9 cellular contexts compared by ENCODE assay signal in genomic region chr2:239225456-239225855, GRCh38.
DNase-seq lines count a peak whose midpoint lies in the region; ATAC-seq and TF ChIP-seq lines count a peak whose summit lies in the region.
"Had no signal": no experiment of that assay in that cellular context is flagged by ENCODE, and none has a peak within 500 bp of the region (broad histone marks: within the 10 kb centered on the region; RNA-seq: fewer than 3 reads in every experiment).

No MANE protein-coding gene starts in this region.

- peak overlapping the region; percentile 84 for H3K27ac Mint-ChIP-seq in CD8-positive, alpha-beta T cell

- peaks cover 64% of the 10 kb centered on the region for H3K4me1 ChIP-seq in CD8-positive, alpha-beta T cell (ENCODE audit: insufficient read depth, low read length)
- H3K4me1 ChIP-seq in Peyer's patch, result peaks cover 0 to 74% (median 8%) of the 10 kb centered on the region in 4 donors
- no peaks in the 10 kb centered on the region for H3K4me1 ChIP-seq in foreskin keratinocyte
- peaks cover 88 to 100% of the 10 kb centered on the region in 2 donors for H3K4me1 ChIP-seq in gastrocnemius medialis

- no peaks in the 10 kb centered on the region for H3K36me3 Mint-ChIP-seq in CD8-positive, alpha-beta T cell

- TF ChIP-seq CTCF in CD8-positive, alpha-beta T cell (IDR thresholded peaks at IDR 0.05), result no peak
- TF ChIP-seq CTCF in Peyer's patch (IDR thresholded peaks at IDR 0.05), result no peak
- no peak for TF ChIP-seq CTCF in foreskin keratinocyte (conservative IDR thresholded peaks at IDR 0.05)
- TF ChIP-seq CTCF in gastrocnemius medialis (IDR thresholded peaks at IDR 0.05 in 4 of 5, conservative IDR thresholded peaks at IDR 0.05 in 1 of 5), result no peak

- POLR2A ChIA-PET in CD8-positive, alpha-beta T cell (lab: Charles Lee), result no interaction called here

- no peak for DNase-seq in CD8-positive, alpha-beta T cell
- DNase-seq in Peyer's patch, result no peak
- no peak for DNase-seq in foreskin keratinocyte
- DNase-seq in gastrocnemius medialis, result no peak
- DNase-seq in NCI-H526 (lab: John Stamatoyannopoulos, UW), result no peak

- in situ Hi-C loops in gastrocnemius medialis (cut with MboI; ENCODE audit: low sequenced_read_pairs in 4 of 4), result loop anchor here in 1 of 4 donors (10.0 kb wide), 1 partner anchor 79 kb away; no protein-coding TSS in a partner anchor

- no peak overlapping the region for H3K27ac ChIP-seq in CD8-positive, alpha-beta T cell (ENCODE audit: low read depth, low read length)
- H3K27ac ChIP-seq in Peyer's patch, result peak overlapping the region; percentile 42 to 81 (median 65)
- no peak overlapping the region for H3K27ac ChIP-seq in foreskin keratinocyte
- peak overlapping the region; percentile 86 to 99 (median 93) for H3K27ac ChIP-seq in gastrocnemius medialis
- H3K27ac ChIP-seq: brain microvascular endothelial cell had no signal

- H3K4me1 Mint-ChIP-seq in CD8-positive, alpha-beta T cell (ENCODE audit: low read depth), result peaks cover 86% of the 10 kb centered on the region

- H3K4me3 ChIP-seq in CD8-positive, alpha-beta T cell (ENCODE audit: low read depth, low read length), result no peak overlapping the region
- H3K4me3 ChIP-seq in Peyer's patch (no peak overlapping the region), gastrocnemius medialis (no peak overlapping the region)

- peak overlapping the region; percentile 64 for H3K4me3 Mint-ChIP-seq in CD8-positive, alpha-beta T cell

- H3K27me3 Mint-ChIP-seq in CD8-positive, alpha-beta T cell (ENCODE audit: low read depth), result no peaks in the 10 kb centered on the region

- intact Hi-C loops in CD8-positive, alpha-beta T cell (cut with DNase I, micrococcal nuclease), result no loop called here
- intact Hi-C loops in gastrocnemius medialis (cut with DNase I; ENCODE audit: low total_unique reads), result loop anchor here (5.0 kb wide), 1 partner anchor 82 kb away; no protein-coding TSS in a partner anchor

- H3K27me3 ChIP-seq in CD8-positive, alpha-beta T cell (ENCODE audit: insufficient read depth, low read length), result no peaks in the 10 kb centered on the region
- H3K27me3 ChIP-seq in Peyer's patch (no peaks in the 10 kb centered on the region), foreskin keratinocyte (no peaks in the 10 kb centered on the region), gastrocnemius medialis (no peaks in the 10 kb centered on the region)
- H3K27me3 ChIP-seq: brain microvascular endothelial cell had no signal

- H3K9me3 ChIP-seq in CD8-positive, alpha-beta T cell (ENCODE audit: low read length), result no peaks in the 10 kb centered on the region
- H3K9me3 ChIP-seq in Peyer's patch, result no peaks in the 10 kb centered on the region
- H3K9me3 ChIP-seq in gastrocnemius medialis, result no peaks in the 10 kb centered on the region

- TF ChIP-seq POLR2A in Peyer's patch (IDR thresholded peaks at IDR 0.05) (no peak), gastrocnemius medialis (IDR thresholded peaks at IDR 0.05) (no peak)

- ATAC-seq in CD8-positive, alpha-beta T cell, result peak; percentile 57
- ATAC-seq in foreskin keratinocyte (peak; percentile 35), gastrocnemius medialis (no peak), GM21717 (IDR thresholded peaks at IDR 0.05; ENCODE audit: unreplicated experiment) (no peak), GM21576 (IDR thresholded peaks at IDR 0.05; ENCODE audit: unreplicated experiment) (no peak), HG03378 (IDR thresholded peaks at IDR 0.05; ENCODE audit: unreplicated experiment) (no peak)

- no peaks in the 10 kb centered on the region for H3K36me3 ChIP-seq in CD8-positive, alpha-beta T cell (ENCODE audit: insufficient read depth, low read length)
- no peaks in the 10 kb centered on the region for H3K36me3 ChIP-seq in Peyer's patch
- no peaks in the 10 kb centered on the region for H3K36me3 ChIP-seq in gastrocnemius medialis
- H3K36me3 ChIP-seq: brain microvascular endothelial cell had no signal

- no peaks in the 10 kb centered on the region for H3K9me3 Mint-ChIP-seq in CD8-positive, alpha-beta T cell

- CTCF ChIA-PET in CD8-positive, alpha-beta T cell (lab: Charles Lee), result interaction anchor here (1.3 kb wide), 1 partner anchor 81 kb away, joined by 3 read pairs; no protein-coding TSS in a partner anchor

Comparison
In these comparisons a context has a peak if more than half of its experiments do, and no peak if none do; other contexts are left out.
1. ATAC-seq: peak in CD8-positive, alpha-beta T cell (single experiment) and foreskin keratinocyte (single experiment); none in gastrocnemius medialis (0 of 2), GM21717 (single experiment), GM21576 (single experiment) and HG03378 (single experiment).
2. H3K27ac ChIP-seq: peak in Peyer's patch (4 of 4) and gastrocnemius medialis (4 of 4); none in CD8-positive, alpha-beta T cell (single experiment) and foreskin keratinocyte (single experiment).